2 cellular contexts compared by ENCODE assay signal in genomic region chr19:49690656-49691242, GRCh38.
A peak's percentile ranks its signal among the peaks of the same experiment; 100 is the strongest.
TF ChIP-seq lines count a peak whose summit lies in the region.

TSS of gene CPT1C (plus strand) at chr19:49691116. CDS start at chr19:49692253, 1,137 bp downstream.

TF ChIP-seq in HEK293, 187 proteins besides CTCF, POLR2A, EP300 and RAD21 (continued from another document and continues in another):
- TF ChIP-seq ZBTB11 (tag by site-specific recombination; conservative IDR thresholded peaks at IDR 0.05; ENCODE audit: low read depth) (no peak), ZNF398 (tag by site-specific recombination; IDR thresholded peaks at IDR 0.05) (no peak; the same call in 1 of the 2 replicates), MZF1 (tag by site-specific recombination; IDR thresholded peaks at IDR 0.05; ENCODE audit: borderline replicate concordance) (peak; percentile 96), SP3 (tag by site-specific recombination; IDR thresholded peaks at IDR 0.05) (peak; percentile 37; the same call in 1 of the 2 replicates), ZNF670 (tag by site-specific recombination; IDR thresholded peaks at IDR 0.05; ENCODE audit: low read depth) (no peak), GFI1B (tag by site-specific recombination; IDR thresholded peaks at IDR 0.05) (no peak), ZNF837 (tag by site-specific recombination; IDR thresholded peaks at IDR 0.05) (no peak), ZNF280D (tag by site-specific recombination; IDR thresholded peaks at IDR 0.05) (no peak), KLF10 (tag by site-specific recombination; IDR thresholded peaks at IDR 0.05) (no peak), ZNF785 (tag by site-specific recombination; IDR thresholded peaks at IDR 0.05) (no peak), ZNF621 (tag by site-specific recombination; IDR thresholded peaks at IDR 0.05) (no peak), ZBTB20 (tag by site-specific recombination; IDR thresholded peaks at IDR 0.05) (peak; percentile 96), ZNF558 (tag by site-specific recombination; IDR thresholded peaks at IDR 0.05) (no peak), ZNF174 (tag by site-specific recombination; IDR thresholded peaks at IDR 0.05) (no peak), ZNF777 (tag by site-specific recombination; IDR thresholded peaks at IDR 0.05; ENCODE audit: borderline replicate concordance) (no peak), HIC1 (tag by site-specific recombination; IDR thresholded peaks at IDR 0.05) (no peak), ZNF175 (tag by site-specific recombination; IDR thresholded peaks at IDR 0.05) (no peak), ZNF548 (tag by site-specific recombination; IDR thresholded peaks at IDR 0.05) (no peak)

TF ChIP-seq in K562, 482 proteins besides CTCF, POLR2A, EP300 and RAD21 (continued from another document):
- TF ChIP-seq ZBTB33 (CRISPR knock-in tag; IDR thresholded peaks at IDR 0.05), result peak; percentile 47; the same call in 1 of the 2 replicates
TF ChIP-seq in K562: peak in this region for 4.
